1 cellular context compared by ENCODE assay signal in the genomic region with DNA sequence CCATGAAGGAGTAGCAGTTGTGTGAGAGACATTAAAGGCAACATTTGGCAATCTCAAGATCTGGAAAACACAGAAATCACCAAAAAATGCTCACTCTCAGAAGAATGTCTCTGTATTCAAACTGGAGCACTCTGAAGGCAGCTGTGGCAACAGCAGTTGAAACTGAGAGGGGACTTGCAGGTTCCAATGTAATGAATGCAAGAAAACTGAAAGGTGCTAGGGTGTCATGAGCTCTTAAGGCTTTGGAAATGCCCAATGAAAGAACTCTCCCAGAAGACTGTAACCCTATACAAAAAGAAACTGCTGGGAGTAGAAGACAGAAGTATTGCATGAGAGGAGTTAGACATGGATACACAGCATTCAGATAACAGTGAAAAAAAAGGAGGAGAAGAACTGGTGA.
TF ChIP-seq lines count a peak whose summit lies in the region.

No MANE protein-coding gene starts in this region.

TF ChIP-seq in GM23338, 12 proteins besides CTCF, POLR2A, EP300 and RAD21 (continued from another document):
- TF ChIP-seq, protein P1, sequence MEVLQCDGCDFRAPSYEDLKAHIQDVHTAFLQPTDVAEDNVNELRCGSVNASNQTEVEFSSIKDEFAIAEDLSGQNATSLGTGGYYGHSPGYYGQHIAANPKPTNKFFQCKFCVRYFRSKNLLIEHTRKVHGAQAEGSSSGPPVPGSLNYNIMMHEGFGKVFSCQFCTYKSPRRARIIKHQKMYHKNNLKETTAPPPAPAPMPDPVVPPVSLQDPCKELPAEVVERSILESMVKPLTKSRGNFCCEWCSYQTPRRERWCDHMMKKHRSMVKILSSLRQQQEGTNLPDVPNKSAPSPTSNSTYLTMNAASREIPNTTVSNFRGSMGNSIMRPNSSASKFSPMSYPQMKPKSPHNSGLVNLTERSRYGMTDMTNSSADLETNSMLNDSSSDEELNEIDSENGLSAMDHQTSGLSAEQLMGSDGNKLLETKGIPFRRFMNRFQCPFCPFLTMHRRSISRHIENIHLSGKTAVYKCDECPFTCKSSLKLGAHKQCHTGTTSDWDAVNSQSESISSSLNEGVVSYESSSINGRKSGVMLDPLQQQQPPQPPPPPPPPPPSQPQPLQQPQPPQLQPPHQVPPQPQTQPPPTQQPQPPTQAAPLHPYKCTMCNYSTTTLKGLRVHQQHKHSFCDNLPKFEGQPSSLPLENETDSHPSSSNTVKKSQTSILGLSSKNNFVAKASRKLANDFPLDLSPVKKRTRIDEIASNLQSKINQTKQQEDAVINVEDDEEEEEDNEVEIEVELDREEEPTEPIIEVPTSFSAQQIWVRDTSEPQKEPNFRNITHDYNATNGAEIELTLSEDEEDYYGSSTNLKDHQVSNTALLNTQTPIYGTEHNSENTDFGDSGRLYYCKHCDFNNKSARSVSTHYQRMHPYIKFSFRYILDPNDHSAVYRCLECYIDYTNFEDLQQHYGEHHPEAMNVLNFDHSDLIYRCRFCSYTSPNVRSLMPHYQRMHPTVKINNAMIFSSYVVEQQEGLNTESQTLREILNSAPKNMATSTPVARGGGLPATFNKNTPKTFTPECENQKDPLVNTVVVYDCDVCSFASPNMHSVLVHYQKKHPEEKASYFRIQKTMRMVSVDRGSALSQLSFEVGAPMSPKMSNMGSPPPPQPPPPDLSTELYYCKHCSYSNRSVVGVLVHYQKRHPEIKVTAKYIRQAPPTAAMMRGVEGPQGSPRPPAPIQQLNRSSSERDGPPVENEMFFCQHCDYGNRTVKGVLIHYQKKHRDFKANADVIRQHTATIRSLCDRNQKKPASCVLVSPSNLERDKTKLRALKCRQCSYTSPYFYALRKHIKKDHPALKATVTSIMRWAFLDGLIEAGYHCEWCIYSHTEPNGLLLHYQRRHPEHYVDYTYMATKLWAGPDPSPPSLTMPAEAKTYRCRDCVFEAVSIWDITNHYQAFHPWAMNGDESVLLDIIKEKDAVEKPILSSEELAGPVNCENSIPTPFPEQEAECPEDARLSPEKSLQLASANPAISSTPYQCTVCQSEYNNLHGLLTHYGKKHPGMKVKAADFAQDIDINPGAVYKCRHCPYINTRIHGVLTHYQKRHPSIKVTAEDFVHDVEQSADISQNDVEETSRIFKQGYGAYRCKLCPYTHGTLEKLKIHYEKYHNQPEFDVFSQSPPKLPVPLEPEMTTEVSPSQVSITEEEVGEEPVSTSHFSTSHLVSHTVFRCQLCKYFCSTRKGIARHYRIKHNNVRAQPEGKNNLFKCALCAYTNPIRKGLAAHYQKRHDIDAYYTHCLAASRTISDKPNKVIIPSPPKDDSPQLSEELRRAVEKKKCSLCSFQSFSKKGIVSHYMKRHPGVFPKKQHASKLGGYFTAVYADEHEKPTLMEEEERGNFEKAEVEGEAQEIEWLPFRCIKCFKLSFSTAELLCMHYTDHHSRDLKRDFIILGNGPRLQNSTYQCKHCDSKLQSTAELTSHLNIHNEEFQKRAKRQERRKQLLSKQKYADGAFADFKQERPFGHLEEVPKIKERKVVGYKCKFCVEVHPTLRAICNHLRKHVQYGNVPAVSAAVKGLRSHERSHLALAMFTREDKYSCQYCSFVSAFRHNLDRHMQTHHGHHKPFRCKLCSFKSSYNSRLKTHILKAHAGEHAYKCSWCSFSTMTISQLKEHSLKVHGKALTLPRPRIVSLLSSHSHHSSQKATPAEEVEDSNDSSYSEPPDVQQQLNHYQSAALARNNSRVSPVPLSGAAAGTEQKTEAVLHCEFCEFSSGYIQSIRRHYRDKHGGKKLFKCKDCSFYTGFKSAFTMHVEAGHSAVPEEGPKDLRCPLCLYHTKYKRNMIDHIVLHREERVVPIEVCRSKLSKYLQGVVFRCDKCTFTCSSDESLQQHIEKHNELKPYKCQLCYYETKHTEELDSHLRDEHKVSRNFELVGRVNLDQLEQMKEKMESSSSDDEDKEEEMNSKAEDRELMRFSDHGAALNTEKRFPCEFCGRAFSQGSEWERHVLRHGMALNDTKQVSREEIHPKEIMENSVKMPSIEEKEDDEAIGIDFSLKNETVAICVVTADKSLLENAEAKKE (CRISPR knock-in tag; IDR thresholded peaks at IDR 0.05): no peak
